18 cellular contexts compared by ENCODE assay signal in the genomic region with DNA sequence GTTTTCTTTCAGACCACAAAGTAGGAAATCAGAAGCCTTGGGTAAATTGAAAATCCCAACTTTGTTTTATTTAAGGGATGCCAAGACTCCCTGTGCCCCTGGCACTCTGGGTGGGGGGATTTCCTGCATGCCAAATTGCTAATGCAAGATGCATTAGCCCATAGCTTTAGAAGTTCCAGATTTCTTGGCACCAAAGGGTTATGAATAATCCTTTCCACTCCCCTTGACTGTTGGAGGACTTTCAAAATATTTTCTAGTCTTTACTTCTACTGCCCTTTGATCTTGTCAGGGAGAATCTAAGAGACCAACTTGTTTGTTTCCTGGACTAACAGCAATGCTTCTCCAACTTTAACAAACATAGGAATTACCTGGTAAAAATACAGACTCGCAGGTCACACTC.
A peak's percentile ranks its signal among the peaks of the same experiment; 100 is the strongest.
DNase-seq lines count a peak whose midpoint lies in the region; ATAC-seq and TF ChIP-seq lines count a peak whose summit lies in the region.
"Had no signal": no experiment of that assay in that cellular context is flagged by ENCODE, and none has a peak within 500 bp of the region (broad histone marks: within the 10 kb centered on the region; RNA-seq: fewer than 3 reads in every experiment).

No MANE protein-coding gene starts in this region.

- H3K9me2 ChIP-seq in PC-3 (replicated peaks; ENCODE audit: low read length): no peaks in the 10 kb centered on the region

- BruUV-seq in PC-3 (replicated peaks; lab: Mats Ljungman, UMichigan): no TSS peak

- peaks cover 14% of the 10 kb centered on the region for H3K9me3 Mint-ChIP-seq in chondrocyte (ENCODE audit: low read depth)
- peaks cover 5% of the 10 kb centered on the region for H3K9me3 Mint-ChIP-seq in mesothelial cell of epicardium
- H3K9me3 Mint-ChIP-seq: activated T-helper 2 cell treated with anti-CD3 and anti-CD28 coated beads, Interferon-gamma antibody, Interleukin-2, Interleukin-4, amounts not matched to agents 10 μg/mL and 5 μg/mL and 100 μg/mL, durations not matched to agents 14 hours and 24 hours and 36 hours had no signal

- POLR2A ChIA-PET in PC-3 (lab: Charles Lee; ENCODE audit: unreplicated experiment): interaction anchor here (0.6 kb wide), 2 partner anchors 298 to 307 kb away, joined by 3 to 9 read pairs; no protein-coding TSS in a partner anchor

- no peaks in the 10 kb centered on the region for H3K9me3 ChIP-seq in PC-3 (ENCODE audit: low read length)
- H3K9me3 ChIP-seq: psoas muscle had no signal

- peaks cover 22% of the 10 kb centered on the region for H3K4me1 ChIP-seq in PC-3 (ENCODE audit: insufficient read depth, low read length)
- H3K4me1 ChIP-seq: psoas muscle had no signal

- H3K27me3 Mint-ChIP-seq in chondrocyte (ENCODE audit: low read depth) (no peaks in the 10 kb centered on the region), mesothelial cell of epicardium (ENCODE audit: low read depth) (no peaks in the 10 kb centered on the region)

- H3K4me3 ChIP-seq in PC-3 (ENCODE audit: low read length): no peak overlapping the region; the same call in 1 of the 2 replicates
- H3K4me3 ChIP-seq: psoas muscle had no signal

- CTCF ChIA-PET in PC-3 (lab: Charles Lee): no interaction called here

- 0 out of 2 replicates have a peak overlapping the region, but pooled peaks have one; percentile 26 for H2AFZ ChIP-seq in PC-3 (ENCODE audit: low read length)

- H3K27me3 ChIP-seq in PC-3 (ENCODE audit: low read length): no peaks in the 10 kb centered on the region

- H3K79me2 ChIP-seq in PC-3 (ENCODE audit: low read length): no peaks in the 10 kb centered on the region

- TF ChIP-seq CTCF in PC-3 (conservative IDR thresholded peaks at IDR 0.05; ENCODE audit: low read depth, low read length): no peak
- no peak for TF ChIP-seq CTCF in chondrocyte (IDR thresholded peaks at IDR 0.05)
- TF ChIP-seq CTCF in mesothelial cell of epicardium (IDR thresholded peaks at IDR 0.05; ENCODE audit: unreplicated experiment): no peak

- no peak overlapping the region for H3K4me3 Mint-ChIP-seq in chondrocyte (ENCODE audit: unreplicated experiment)
- no peak overlapping the region for H3K4me3 Mint-ChIP-seq in mesothelial cell of epicardium
- H3K4me3 Mint-ChIP-seq: T-helper 17 cell had no signal

- intact Hi-C loops in PC-3 (cut with micrococcal nuclease): no loop called here

- DNase-seq in Daoy (ENCODE audit: low read depth) (peak; percentile 55), PC-3 (peak; percentile 92), chondrocyte (ENCODE audit: low spot score) (no peak), mesothelial cell of epicardium (ENCODE audit: low spot score in 2 of 2, unreplicated experiment in 2 of 2) (no peak), superior temporal gyrus (ENCODE audit: extremely low spot score) (no peak), DMS153 (lab: John Stamatoyannopoulos, UW) (no peak), activated gamma-delta T cell (lab: John Stamatoyannopoulos, UW) (no peak)
- DNase-seq: activated CD4-positive, alpha-beta T cell treated with anti-CD3 and anti-CD28 coated beads, Interleukin-2, amount 50 U/mL, for 1 hour; C1 segment of cervical spinal cord; GOT3; NCI-H2171; psoas muscle; stimulated activated CD4-positive, alpha-beta T cell treated with anti-CD3 and anti-CD28 coated beads, Interleukin-4, amount 100 ng/mL, for 4 hours; stimulated activated naive CD4-positive, alpha-beta T cell; T-helper 17 cell had no signal

- H3K27ac Mint-ChIP-seq in chondrocyte (ENCODE audit: unreplicated experiment): peak overlapping the region; percentile 73
- peak overlapping the region; percentile 62 for H3K27ac Mint-ChIP-seq in mesothelial cell of epicardium
- H3K27ac Mint-ChIP-seq: activated T-helper 2 cell treated with anti-CD3 and anti-CD28 coated beads, Interferon-gamma antibody, Interleukin-2, Interleukin-4, amounts not matched to agents 10 μg/mL and 5 μg/mL and 100 μg/mL, durations not matched to agents 14 hours and 24 hours and 36 hours; T-helper 17 cell had no signal

- peak overlapping the region; percentile 37 for H3K27ac ChIP-seq in PC-3 (ENCODE audit: low read length)
- H3K27ac ChIP-seq: HL-60, psoas muscle had no signal

- H3K4me2 ChIP-seq in PC-3 (ENCODE audit: low read length): peak overlapping the region; percentile 66

- H3K4me1 Mint-ChIP-seq in chondrocyte (ENCODE audit: low read depth) (peaks cover 41% of the 10 kb centered on the region), mesothelial cell of epicardium (peaks cover 14% of the 10 kb centered on the region)
- H3K4me1 Mint-ChIP-seq: T-helper 17 cell had no signal

- H3K36me3 ChIP-seq in PC-3 (ENCODE audit: low read depth, low read length): no peaks in the 10 kb centered on the region

- H3F3A ChIP-seq in PC-3 (ENCODE audit: low read length, unreplicated experiment): no peaks in the 10 kb centered on the region

- ATAC-seq in PC-3 (peak; percentile 80), GM21723 (IDR thresholded peaks at IDR 0.05; ENCODE audit: unreplicated experiment) (no peak)
- ATAC-seq: psoas muscle, T-helper 17 cell had no signal

- H3K36me3 Mint-ChIP-seq in chondrocyte (ENCODE audit: low read depth) (peaks cover 3% of the 10 kb centered on the region), mesothelial cell of epicardium (no peaks in the 10 kb centered on the region)

- H4K20me1 ChIP-seq in PC-3 (ENCODE audit: low read length): no peaks in the 10 kb centered on the region

- H3K9ac ChIP-seq in PC-3 (ENCODE audit: low read length): no peak overlapping the region

Comparison
In these comparisons a context has a peak if more than half of its experiments do, and no peak if none do; other contexts are left out.
1. DNase-seq: peak in Daoy (single experiment) and PC-3 (single experiment); none in chondrocyte (single experiment), mesothelial cell of epicardium (0 of 2), superior temporal gyrus (single experiment), DMS153 (single experiment) and activated gamma-delta T cell (single experiment).